Comparison of ENCODE assay signal across 8 cellular contexts in genomic region chr21:23968722-23969647, GRCh38.
DNase-seq lines count a peak whose midpoint lies in the region; ATAC-seq and TF ChIP-seq lines count a peak whose summit lies in the region.

No MANE protein-coding gene starts in this region.

- intact Hi-C loops in left ventricle myocardium inferior (cut with micrococcal nuclease) = no loop called here

- ATAC-seq in GM21447 (IDR thresholded peaks at IDR 0.05; ENCODE audit: unreplicated experiment) = peak; percentile 89

- peak; percentile 75 for DNase-seq in DMS53 (lab: John Stamatoyannopoulos, UW)
- peak; percentile 61 for DNase-seq in HT-29 (ENCODE audit: low spot score)
- DNase-seq in NT2/D1 (ENCODE audit: low read depth, low spot score) = peak; percentile 75
- peak; percentile 60 for DNase-seq in activated CD8-positive, alpha-beta memory T cell treated with anti-CD3 and anti-CD28 coated beads, Interleukin-2, amount 50 U/mL, for 4 hours
- DNase-seq in left ventricle myocardium inferior = no peak
- peak; percentile 15 for DNase-seq in stimulated activated CD8-positive, alpha-beta memory T cell treated with anti-CD3 and anti-CD28 coated beads, Interleukin-12 subunit alpha, Interleukin-12 subunit beta, amount 100 ng/mL, for 24 hours (ENCODE audit: extremely low read depth)
- no peak for DNase-seq in midbrain (lab: John Stamatoyannopoulos, UW)

- H3K9ac ChIP-seq in NT2/D1 (ENCODE audit: insufficient read length, low read depth) = no peak overlapping the region

- H3K27me3 ChIP-seq in NT2/D1 (ENCODE audit: insufficient read depth, insufficient read length) (no peaks in the 10 kb centered on the region), left ventricle myocardium inferior (ENCODE audit: low read depth) (no peaks in the 10 kb centered on the region)

- TF ChIP-seq CTCF in left ventricle myocardium inferior (IDR thresholded peaks at IDR 0.05; ENCODE audit: borderline replicate concordance) = peak; percentile 47

- no peaks in the 10 kb centered on the region for H3K36me3 ChIP-seq in NT2/D1 (ENCODE audit: insufficient read depth, insufficient read length, low read length)
- H3K36me3 ChIP-seq in left ventricle myocardium inferior = no peaks in the 10 kb centered on the region

- no peak overlapping the region for H3K27ac ChIP-seq in left ventricle myocardium inferior (replicated peaks)

- peaks cover 2% of the 10 kb centered on the region for H3K4me1 ChIP-seq in NT2/D1 (ENCODE audit: insufficient read depth, insufficient read length)
- H3K4me1 ChIP-seq in left ventricle myocardium inferior = no peaks in the 10 kb centered on the region

- H3K4me3 ChIP-seq in NT2/D1 (ENCODE audit: insufficient read length, low read depth) = no peak overlapping the region
- H3K4me3 ChIP-seq in left ventricle myocardium inferior = no peak overlapping the region

- H3K9me3 ChIP-seq in NT2/D1 (ENCODE audit: insufficient read depth, low read length) = no peaks in the 10 kb centered on the region
- H3K9me3 ChIP-seq in left ventricle myocardium inferior (replicated peaks) = peaks cover 11% of the 10 kb centered on the region

Comparison
In these comparisons a context has a peak if more than half of its experiments do, and no peak if none do; other contexts are left out.
1. DNase-seq: peak in DMS53 (single experiment), HT-29 (single experiment), NT2/D1 (single experiment), activated CD8-positive, alpha-beta memory T cell treated with anti-CD3 and anti-CD28 coated beads, Interleukin-2, amount 50 U/mL, for 4 hours (single experiment) and stimulated activated CD8-positive, alpha-beta memory T cell treated with anti-CD3 and anti-CD28 coated beads, Interleukin-12 subunit alpha, Interleukin-12 subunit beta, amount 100 ng/mL, for 24 hours (single experiment); none in left ventricle myocardium inferior (single experiment) and midbrain (single experiment).